19 cellular contexts compared by ENCODE assay signal in genomic region chr11:95585752-95586077, GRCh38.
DNase-seq lines count a peak whose midpoint lies in the region; ATAC-seq and TF ChIP-seq lines count a peak whose summit lies in the region.
"Had no signal": no experiment of that assay in that cellular context is flagged by ENCODE, and none has a peak within 500 bp of the region (broad histone marks: within the 10 kb centered on the region; RNA-seq: fewer than 3 reads in every experiment).

No MANE protein-coding gene starts in this region.

- H3F3A ChIP-seq in GM23248 (ENCODE audit: insufficient read depth) = peaks cover 30% of the 10 kb centered on the region

- no peaks in the 10 kb centered on the region; the same call in 1 of the 2 replicates for H3K9me2 ChIP-seq in GM23248 (ENCODE audit: insufficient read depth)

- H3K4me3 ChIP-seq in GM23248 = no peak overlapping the region
- H3K4me3 ChIP-seq in RWPE2 (ENCODE audit: severe bottlenecking) = no peak overlapping the region
- H3K4me3 ChIP-seq: A549, GM12878, MG63, PC-9 had no signal

- ATAC-seq in RWPE2 (ENCODE audit: low read depth) = peak; percentile 12; the same call in 1 of the 3 replicates
- peak; percentile 44 for ATAC-seq in foreskin keratinocyte
- ATAC-seq in naive thymus-derived CD8-positive, alpha-beta T cell = no peak
- no peak for ATAC-seq in HG02610 (IDR thresholded peaks at IDR 0.05; ENCODE audit: unreplicated experiment)
- ATAC-seq: A549, GM12878 had no signal

- no peaks in the 10 kb centered on the region for H3K79me2 ChIP-seq in GM23248 (ENCODE audit: insufficient read depth)

- DNase-seq in GM23248 (peak; percentile 44), RWPE2 (ENCODE audit: low spot score) (no peak), foreskin keratinocyte (no peak)
- no peak for DNase-seq in naive thymus-derived CD8-positive, alpha-beta T cell
- no peak for DNase-seq in T-helper 2 cell treated with Interferon-gamma antibody and Interleukin-4, amounts not matched to agents 5 μg/mL and 100 μg/mL, for 36 hours (ENCODE audit: low spot score)
- DNase-seq: C1 segment of cervical spinal cord; CD4-positive, alpha-beta memory T cell; COR-L47; DMS53; KG1; NCI-H2029; NCI-H526 treated with DMSO at 0.1 percent for 48 hours; PC-9; Right ventricle myocardium superior had no signal

- POLR2A ChIA-PET in naive thymus-derived CD8-positive, alpha-beta T cell (lab: Charles Lee) = no interaction called here

- TF ChIP-seq CTCF in RWPE2 (IDR thresholded peaks at IDR 0.05; ENCODE audit: poor library complexity, severe bottlenecking) (no peak), brain (conservative IDR thresholded peaks at IDR 0.05) (no peak), foreskin keratinocyte (conservative IDR thresholded peaks at IDR 0.05) (no peak)

- no peaks in the 10 kb centered on the region for H3K27me3 ChIP-seq in GM23248 (replicated peaks; ENCODE audit: insufficient read depth)
- no peaks in the 10 kb centered on the region for H3K27me3 ChIP-seq in RWPE2 (ENCODE audit: insufficient read depth, poor library complexity, severe bottlenecking)
- no peaks in the 10 kb centered on the region for H3K27me3 ChIP-seq in foreskin keratinocyte
- H3K27me3 ChIP-seq: MG63 had no signal

- in situ Hi-C loops in GM23248 (cut with MboI) = no loop called here

- H3K36me3 Mint-ChIP-seq in brain = no peaks in the 10 kb centered on the region
- no peaks in the 10 kb centered on the region for H3K36me3 Mint-ChIP-seq in naive thymus-derived CD8-positive, alpha-beta T cell
- no peaks in the 10 kb centered on the region for H3K36me3 Mint-ChIP-seq in T-helper 2 cell treated with Interferon-gamma antibody and Interleukin-4, amounts not matched to agents 5 μg/mL and 100 μg/mL, for 36 hours (ENCODE audit: low read depth)
- H3K36me3 Mint-ChIP-seq: CD4-positive, alpha-beta memory T cell had no signal

- no peak overlapping the region for H3K9ac ChIP-seq in GM23248

- peak overlapping the region in 3 of 5 experiments; percentile 28 to 90 (median 54) for H3K27ac Mint-ChIP-seq in brain
- H3K27ac Mint-ChIP-seq in naive thymus-derived CD8-positive, alpha-beta T cell = no peak overlapping the region
- H3K27ac Mint-ChIP-seq in T-helper 2 cell treated with Interferon-gamma antibody and Interleukin-4, amounts not matched to agents 5 μg/mL and 100 μg/mL, for 36 hours = no peak overlapping the region

- H3K9me3 Mint-ChIP-seq in brain = peaks cover 0 to 4% (median 0%) of the 10 kb centered on the region in 5 experiments
- H3K9me3 Mint-ChIP-seq in naive thymus-derived CD8-positive, alpha-beta T cell = peaks cover 0 to 4% (median 0%) of the 10 kb centered on the region in 9 donors
- H3K9me3 Mint-ChIP-seq in T-helper 2 cell treated with Interferon-gamma antibody and Interleukin-4, amounts not matched to agents 5 μg/mL and 100 μg/mL, for 36 hours = peaks cover 5% of the 10 kb centered on the region

- H3K36me3 ChIP-seq in GM23248 (ENCODE audit: low read depth) = no peaks in the 10 kb centered on the region
- H3K36me3 ChIP-seq in RWPE2 (ENCODE audit: low read depth) = no peaks in the 10 kb centered on the region
- H3K36me3 ChIP-seq: MG63 had no signal

- H3K4me1 ChIP-seq in GM23248 (ENCODE audit: insufficient read depth) (peaks cover 39% of the 10 kb centered on the region), RWPE2 (ENCODE audit: insufficient read depth, poor library complexity, severe bottlenecking) (no peaks in the 10 kb centered on the region), foreskin keratinocyte (peaks cover 19% of the 10 kb centered on the region)
- H3K4me1 ChIP-seq: A549 had no signal

- H3K27ac ChIP-seq in GM23248 = peak overlapping the region; percentile 81
- H3K27ac ChIP-seq in RWPE2 (ENCODE audit: poor library complexity, severe bottlenecking) = no peak overlapping the region
- H3K27ac ChIP-seq in foreskin keratinocyte = no peak overlapping the region
- H3K27ac ChIP-seq: A549, PC-9 had no signal

- H3K4me1 Mint-ChIP-seq in brain = peaks cover 12% of the 10 kb centered on the region
- peaks cover 0 to 5% (median 3%) of the 10 kb centered on the region in 4 donors for H3K4me1 Mint-ChIP-seq in naive thymus-derived CD8-positive, alpha-beta T cell
- peaks cover 13% of the 10 kb centered on the region for H3K4me1 Mint-ChIP-seq in T-helper 2 cell treated with Interferon-gamma antibody and Interleukin-4, amounts not matched to agents 5 μg/mL and 100 μg/mL, for 36 hours (ENCODE audit: low read depth)

- H3K4me3 Mint-ChIP-seq in brain = no peak overlapping the region
- no peak overlapping the region for H3K4me3 Mint-ChIP-seq in naive thymus-derived CD8-positive, alpha-beta T cell
- no peak overlapping the region for H3K4me3 Mint-ChIP-seq in T-helper 2 cell treated with Interferon-gamma antibody and Interleukin-4, amounts not matched to agents 5 μg/mL and 100 μg/mL, for 36 hours
- H3K4me3 Mint-ChIP-seq: CD4-positive, alpha-beta memory T cell had no signal

- 35 to 42% methylated on average over 4 of the region's 4 CpGs for WGBS in GM23248 (ENCODE audit: low coverage in 1 of 2, low lambda C conversion rate in 2 of 2, missing lambda C conversion rate in 2 of 2), 2 experiments

- H3K27me3 Mint-ChIP-seq in brain = peaks cover 8% of the 10 kb centered on the region
- H3K27me3 Mint-ChIP-seq in naive thymus-derived CD8-positive, alpha-beta T cell = no peaks in the 10 kb centered on the region
- H3K27me3 Mint-ChIP-seq in T-helper 2 cell treated with Interferon-gamma antibody and Interleukin-4, amounts not matched to agents 5 μg/mL and 100 μg/mL, for 36 hours (ENCODE audit: low read depth) = no peaks in the 10 kb centered on the region
- H3K27me3 Mint-ChIP-seq: CD4-positive, alpha-beta memory T cell had no signal

- peak overlapping the region; percentile 50 for H3K4me2 ChIP-seq in GM23248 (ENCODE audit: unreplicated experiment)
- H3K4me2 ChIP-seq: A549, PC-9 had no signal

- H3K9me3 ChIP-seq in GM23248 (ENCODE audit: low read depth) = no peaks in the 10 kb centered on the region
- H3K9me3 ChIP-seq in RWPE2 (ENCODE audit: severe bottlenecking) = no peaks in the 10 kb centered on the region
- H3K9me3 ChIP-seq: A549, MG63 had no signal

- H2AFZ ChIP-seq in GM23248 = no peak overlapping the region
- H2AFZ ChIP-seq: PC-9 had no signal

- H4K20me1 ChIP-seq in GM23248 (ENCODE audit: insufficient read depth) = no peaks in the 10 kb centered on the region

Comparison
In these comparisons a context has a peak if more than half of its experiments do, and no peak if none do; other contexts are left out.
1. ATAC-seq: peak in RWPE2 (single experiment) and foreskin keratinocyte (single experiment); none in naive thymus-derived CD8-positive, alpha-beta T cell (0 of 2) and HG02610 (single experiment).
2. H3K27ac Mint-ChIP-seq: peak in brain (3 of 5); none in naive thymus-derived CD8-positive, alpha-beta T cell (0 of 10) and T-helper 2 cell treated with Interferon-gamma antibody and Interleukin-4, amounts not matched to agents 5 μg/mL and 100 μg/mL, for 36 hours (single experiment).